ENCODE assay signal across 10 cellular contexts in genomic region chr18:73688851-73689659, GRCh38.
A peak's percentile ranks its signal among the peaks of the same experiment; 100 is the strongest.
DNase-seq lines count a peak whose midpoint lies in the region; ATAC-seq and TF ChIP-seq lines count a peak whose summit lies in the region.
"Had no signal": no experiment of that assay in that cellular context is flagged by ENCODE, and none has a peak within 500 bp of the region (broad histone marks: within the 10 kb centered on the region; RNA-seq: fewer than 3 reads in every experiment).

No MANE protein-coding gene starts in this region.

- peak overlapping the region; percentile 61 for H3K4me2 ChIP-seq in SK-N-SH

- peaks cover 21% of the 10 kb centered on the region for H3F3A ChIP-seq in SK-N-SH (replicated peaks; ENCODE audit: insufficient read depth)

- H3K36me3 ChIP-seq in SK-N-SH (replicated peaks in 1 of 2; ENCODE audit: control insufficient read depth in 1 of 2, insufficient read depth in 2 of 2, low read length in 1 of 2) (no peaks in the 10 kb centered on the region), left lung (no peaks in the 10 kb centered on the region)
- H3K36me3 ChIP-seq: adrenal gland, neutrophil had no signal

- CTCF ChIA-PET in SK-N-SH (lab: Yijun Ruan, JAX): no interaction called here

- 13% methylated on average over 8 of the region's 9 CpGs for WGBS in SK-N-SH (ENCODE audit: low lambda C conversion rate)

- H3K27me3 ChIP-seq in SK-N-SH (ENCODE audit: insufficient read depth) (no peaks in the 10 kb centered on the region), left lung (no peaks in the 10 kb centered on the region)
- H3K27me3 ChIP-seq: adrenal gland, neutrophil had no signal

- no peaks in the 10 kb centered on the region for H3K4me1 Mint-ChIP-seq in activated CD4-positive, alpha-beta T cell treated with anti-CD3 and anti-CD28 coated beads, Interleukin-2, amount 10 ng/mL, durations not matched to agents 24 days and 14 days

- no peaks in the 10 kb centered on the region for H3K27me3 Mint-ChIP-seq in activated CD4-positive, alpha-beta T cell treated with anti-CD3 and anti-CD28 coated beads, Interleukin-2, amount 10 ng/mL, durations not matched to agents 24 days and 14 days

- peak overlapping the region; percentile 45; the same call in 1 of the 2 replicates for H2AFZ ChIP-seq in SK-N-SH (ENCODE audit: low read depth)

- TF ChIP-seq EP300 in SK-N-SH (IDR thresholded peaks at IDR 0.05; ENCODE audit: borderline replicate concordance in 1 of 2, low read depth in 1 of 2, low read length in 1 of 2): peak in 1 of 2 experiments; percentile 77; a peak in 2 of 4 replicates

- H3K79me2 ChIP-seq in SK-N-SH (ENCODE audit: insufficient read depth): no peaks in the 10 kb centered on the region

- H3K4me3 ChIP-seq in SK-N-SH (ENCODE audit: low read depth in 2 of 2, low read length in 1 of 2) (0 out of 4 replicates have a peak overlapping the region, but pooled peaks of 1 of the 2 experiments have one; percentile 20), left lung (no peak overlapping the region)
- H3K4me3 ChIP-seq: adrenal gland had no signal

- intact Hi-C loops in left lung (cut with DNase I) (no loop called here), left colon (cut with DNase I, micrococcal nuclease) (no loop called here)
- intact Hi-C loops in activated CD4-positive, alpha-beta T cell treated with anti-CD3 and anti-CD28 coated beads, Interleukin-2, amount 10 ng/mL, durations not matched to agents 24 days and 14 days (cut with micrococcal nuclease): no loop called here

- TF ChIP-seq CTCF in SK-N-SH (IDR thresholded peaks at IDR 0.05) (no peak), left lung (IDR thresholded peaks at IDR 0.05) (no peak)

- no peak for TF ChIP-seq RAD21 in SK-N-SH (IDR thresholded peaks at IDR 0.05; ENCODE audit: low read length)

- H3K4me1 ChIP-seq in SK-N-SH (ENCODE audit: control insufficient read depth in 1 of 2, insufficient read depth in 2 of 2, low read depth in 1 of 2, low read length in 1 of 2): peaks cover 0 to 24% of the 10 kb centered on the region in 2 experiments; a peak in 3 of 4 replicates
- H3K4me1 ChIP-seq in left lung: no peaks in the 10 kb centered on the region
- H3K4me1 ChIP-seq: adrenal gland had no signal

- no peaks in the 10 kb centered on the region for H3K9me3 ChIP-seq in SK-N-SH
- no peaks in the 10 kb centered on the region for H3K9me3 ChIP-seq in left lung
- H3K9me3 ChIP-seq: adrenal gland, neutrophil had no signal

- no peak overlapping the region for H3K4me3 Mint-ChIP-seq in activated CD4-positive, alpha-beta T cell treated with anti-CD3 and anti-CD28 coated beads, Interleukin-2, amount 10 ng/mL, durations not matched to agents 24 days and 14 days

- POLR2A ChIA-PET in SK-N-SH (lab: Yijun Ruan, JAX): no interaction called here

- H3K27ac ChIP-seq in SK-N-SH (ENCODE audit: low read depth in 2 of 2, low read length in 1 of 2) (peak overlapping the region; percentile 50 to 70; a peak in 3 of 4 replicates), left lung (no peak overlapping the region)
- H3K27ac ChIP-seq: adrenal gland, neutrophil had no signal

- no peaks in the 10 kb centered on the region for H4K20me1 ChIP-seq in SK-N-SH (ENCODE audit: insufficient read depth)

- H3K9ac ChIP-seq in SK-N-SH: peak overlapping the region; percentile 32

- no peaks in the 10 kb centered on the region for H3K36me3 Mint-ChIP-seq in activated CD4-positive, alpha-beta T cell treated with anti-CD3 and anti-CD28 coated beads, Interleukin-2, amount 10 ng/mL, durations not matched to agents 24 days and 14 days (ENCODE audit: low read depth)

- DNase-seq in SK-N-SH (no peak), left lung (no peak), NCI-H526 treated with DMSO at 0.1 percent for 48 hours (lab: John Stamatoyannopoulos, UW) (no peak), cerebellar nuclear complex (lab: John Stamatoyannopoulos, UW) (no peak), left colon (no peak)
- no peak for DNase-seq in activated CD4-positive, alpha-beta T cell treated with anti-CD3 and anti-CD28 coated beads, Interleukin-2, amount 10 ng/mL, durations not matched to agents 24 days and 14 days
- DNase-seq: adrenal gland had no signal

- no peak for TF ChIP-seq POLR2A in GM18505 (IDR thresholded peaks at IDR 0.05; ENCODE audit: borderline replicate concordance, extremely low read depth, insufficient read depth, insufficient read length)

- no peaks in the 10 kb centered on the region for H3K9me2 ChIP-seq in SK-N-SH

- H3K9me3 Mint-ChIP-seq in activated CD4-positive, alpha-beta T cell treated with anti-CD3 and anti-CD28 coated beads, Interleukin-2, amount 10 ng/mL, durations not matched to agents 24 days and 14 days: no peaks in the 10 kb centered on the region

- peak; percentile 81 for ATAC-seq in GM18505 (IDR thresholded peaks at IDR 0.05; ENCODE audit: unreplicated experiment)
- ATAC-seq in HG02870 (IDR thresholded peaks at IDR 0.05; ENCODE audit: unreplicated experiment): peak; percentile 59
- peak; percentile 37 for ATAC-seq in left lung
- ATAC-seq in left colon: no peak

- no peak overlapping the region for H3K27ac Mint-ChIP-seq in activated CD4-positive, alpha-beta T cell treated with anti-CD3 and anti-CD28 coated beads, Interleukin-2, amount 10 ng/mL, durations not matched to agents 24 days and 14 days

TF ChIP-seq in SK-N-SH, 30 proteins besides CTCF, POLR2A, EP300 and RAD21:
- TF ChIP-seq, protein P1, sequence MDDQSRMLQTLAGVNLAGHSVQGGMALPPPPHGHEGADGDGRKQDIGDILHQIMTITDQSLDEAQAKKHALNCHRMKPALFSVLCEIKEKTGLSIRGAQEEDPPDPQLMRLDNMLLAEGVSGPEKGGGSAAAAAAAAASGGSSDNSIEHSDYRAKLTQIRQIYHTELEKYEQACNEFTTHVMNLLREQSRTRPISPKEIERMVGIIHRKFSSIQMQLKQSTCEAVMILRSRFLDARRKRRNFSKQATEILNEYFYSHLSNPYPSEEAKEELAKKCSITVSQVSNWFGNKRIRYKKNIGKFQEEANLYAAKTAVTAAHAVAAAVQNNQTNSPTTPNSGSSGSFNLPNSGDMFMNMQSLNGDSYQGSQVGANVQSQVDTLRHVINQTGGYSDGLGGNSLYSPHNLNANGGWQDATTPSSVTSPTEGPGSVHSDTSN (IDR thresholded peaks at IDR 0.05): peak; percentile 56
- TF ChIP-seq RXRA (IDR thresholded peaks at IDR 0.05; ENCODE audit: borderline replicate concordance, low read depth) (peak; percentile 51; the same call in 1 of the 2 replicates), SIN3A (IDR thresholded peaks at IDR 0.05; ENCODE audit: borderline replicate concordance, low read depth, low read length) (peak; percentile 66; the same call in 1 of the 2 replicates), NFIC (IDR thresholded peaks at IDR 0.05; ENCODE audit: borderline replicate concordance) (no peak), FOSL2 (IDR thresholded peaks at IDR 0.05; ENCODE audit: borderline replicate concordance, low read depth) (peak; percentile 63; the same call in 1 of the 2 replicates), RFX5 (IDR thresholded peaks at IDR 0.05; ENCODE audit: low read length) (no peak), MAX (IDR thresholded peaks at IDR 0.05; ENCODE audit: low read depth) (peak; percentile 60), TEAD4 (IDR thresholded peaks at IDR 0.05; ENCODE audit: borderline replicate concordance, insufficient read depth) (0 out of 2 replicates have a peak, but pooled peaks have one; percentile 55)

Comparison
In these comparisons a context has a peak if more than half of its experiments do, and no peak if none do; other contexts are left out.
1. H3K27ac ChIP-seq: peak in SK-N-SH (2 of 2); none in left lung (0 of 2).